In genomic region chr19:927044-927706, GRCh38 we compare ENCODE assay signal across 8 cellular contexts. TPM values are rescaled to one million over a fixed set of nuclear protein-coding genes. Genes with fewer than 3 reads are reported as not detected.
DNase-seq lines count a peak whose midpoint lies in the region; ATAC-seq, FAIRE-seq and TF ChIP-seq lines count a peak whose summit lies in the region.
"Had no signal": no experiment of that assay in that cellular context is flagged by ENCODE, and none has a peak within 500 bp of the region (broad histone marks: within the 10 kb centered on the region; RNA-seq: fewer than 3 reads in every experiment).

No MANE protein-coding gene starts in this region.

- 0% methylated on average over 1 to 2 of the region's 28 CpGs for WGBS in esophagus squamous epithelium, 2 donors

- peaks cover 20% of the 10 kb centered on the region for H3K79me2 ChIP-seq in osteoblast (ENCODE audit: insufficient read depth, low read length)

- no peak for TF ChIP-seq POLR2A in esophagus squamous epithelium (IDR thresholded peaks at IDR 0.05)

- H3K4me3 ChIP-seq in Panc1 (ENCODE audit: low read depth in 2 of 2, low read length in 2 of 2): peak overlapping the region; percentile 71 to 76
- peak overlapping the region; percentile 70 to 97 (median 90) for H3K4me3 ChIP-seq in esophagus squamous epithelium
- H3K4me3 ChIP-seq in osteoblast (ENCODE audit: insufficient read depth, low read length): peak overlapping the region; percentile 87

- intact Hi-C loops in Panc1 (cut with micrococcal nuclease; ENCODE audit: unreplicated experiment): no loop called here
- intact Hi-C loops in esophagus squamous epithelium (cut with DNase I): no loop called here

- FAIRE-seq in GM18507 (lab: Jason Lieb, UNC): peak; percentile 35

- no peaks in the 10 kb centered on the region for H3K27me3 ChIP-seq in Panc1 (ENCODE audit: control insufficient read depth, insufficient read depth, low read length)
- H3K27me3 ChIP-seq in esophagus squamous epithelium: no peaks in the 10 kb centered on the region
- no peaks in the 10 kb centered on the region for H3K27me3 ChIP-seq in osteoblast (ENCODE audit: insufficient read depth, low read length)

- ATAC-seq in Panc1 (no peak), HG03439 (IDR thresholded peaks at IDR 0.05; ENCODE audit: unreplicated experiment) (no peak)

- peak overlapping the region; percentile 76 for H3K4me2 ChIP-seq in osteoblast (ENCODE audit: insufficient read depth, low read length)

- H3K9me3 ChIP-seq in Panc1 (ENCODE audit: control insufficient read depth, insufficient read depth, low read depth, low read length): no peaks in the 10 kb centered on the region
- no peaks in the 10 kb centered on the region for H3K9me3 ChIP-seq in esophagus squamous epithelium
- H3K9me3 ChIP-seq in osteoblast (ENCODE audit: low read depth, low read length): no peaks in the 10 kb centered on the region

- H4K20me1 ChIP-seq in osteoblast (ENCODE audit: insufficient read depth, low read length): peaks cover 3% of the 10 kb centered on the region

- no TSS peak for BruUV-seq in Panc1 (replicated peaks; lab: Mats Ljungman, UMichigan)

- H3K36me3 ChIP-seq in Panc1 (ENCODE audit: control insufficient read depth, insufficient read depth, low read length) (peaks cover 8% of the 10 kb centered on the region; the same call in 1 of the 2 replicates), esophagus squamous epithelium (peaks cover 0 to 17% (median 0%) of the 10 kb centered on the region in 3 donors), osteoblast (ENCODE audit: insufficient read depth, low read length) (no peaks in the 10 kb centered on the region)

- DNase-seq in GM18507 (ENCODE audit: extremely low spot score, insufficient read length, low read depth) (no peak), Panc1 (ENCODE audit: low read depth, low spot score) (no peak), esophagus squamous epithelium (lab: John Stamatoyannopoulos, UW) (no peak), osteoblast (ENCODE audit: insufficient read length, low spot score, missing footprints) (peak; percentile 96), KBM-7 (no peak), NCI-H2196 (lab: John Stamatoyannopoulos, UW; ENCODE audit: unreplicated experiment) (no peak)

- in situ Hi-C loops in Panc1 (cut with HindIII; ENCODE audit: low pct_unique_long_range_greater_than_20kb, low sequenced_read_pairs): no loop called here
- in situ Hi-C loops in KBM-7 (cut with MboI; ENCODE audit: low pct_unique_long_range_greater_than_20kb, low sequenced_read_pairs): no loop called here

- POLR2A ChIA-PET in Panc1 (lab: Charles Lee): no interaction called here

- CTCF ChIA-PET in Panc1 (lab: Charles Lee): interaction anchor here (0.6 kb wide), 1 partner anchor 161 kb away, joined by 4 read pairs; no protein-coding TSS in a partner anchor

- no peaks in the 10 kb centered on the region; the same call in 1 of the 2 replicates for H3K4me1 ChIP-seq in Panc1 (ENCODE audit: control insufficient read depth, insufficient read depth, low read length)
- H3K4me1 ChIP-seq in esophagus squamous epithelium: peaks cover 20 to 53% (median 23%) of the 10 kb centered on the region in 3 donors
- peaks cover 7% of the 10 kb centered on the region for H3K4me1 ChIP-seq in osteoblast (ENCODE audit: insufficient read depth, low read length)

- no peak overlapping the region for H2AFZ ChIP-seq in osteoblast (ENCODE audit: low read length)

- TF ChIP-seq CTCF in Panc1 (IDR thresholded peaks at IDR 0.05) (no peak), esophagus squamous epithelium (IDR thresholded peaks at IDR 0.05) (no peak), osteoblast (IDR thresholded peaks at IDR 0.05; ENCODE audit: extremely low read depth, low read depth, low read length) (no peak)

- no peak overlapping the region for H3K27ac ChIP-seq in Panc1 (ENCODE audit: low read length)
- H3K27ac ChIP-seq in esophagus squamous epithelium: peak overlapping the region; percentile 90 to 96 (median 91)
- no peak overlapping the region for H3K27ac ChIP-seq in osteoblast (ENCODE audit: low read depth, low read length)

RNA-seq across cellular contexts. Expression of gene ARID3A, which starts 1.3 kb away (rescaled TPM):
- total RNA-seq in Panc1 (2021; ENCODE audit: unreplicated experiment): 28.9 TPM
- 27.8 TPM for polyA plus RNA-seq in Panc1 (2012; ENCODE audit: insufficient read length)
- total RNA-seq in esophagus squamous epithelium: 1 to 10 TPM; 3.0 to 6.6 (median 4.7) TPM
- 19.4 and 21.7 TPM in 2 replicates for total RNA-seq in osteoblast

RNA-seq across cellular contexts. Expression of gene KISS1R, which starts 10.0 kb away (rescaled TPM):
- total RNA-seq in Panc1 (2021; ENCODE audit: unreplicated experiment): 0.92 TPM
- 6.5 TPM for polyA plus RNA-seq in Panc1 (2012; ENCODE audit: insufficient read length)
- under 1 TPM in 1 of 4 donors, not detected in 3; 0.45 TPM for total RNA-seq in esophagus squamous epithelium
- not detected in 2 replicates for total RNA-seq in osteoblast

RNA-seq across cellular contexts. Expression of gene R3HDM4, which starts 14.2 kb away (rescaled TPM):
- 43.5 TPM for total RNA-seq in Panc1 (2021; ENCODE audit: unreplicated experiment)
- 39.7 TPM for polyA plus RNA-seq in Panc1 (2012; ENCODE audit: insufficient read length)
- total RNA-seq in esophagus squamous epithelium: 10 to 100 TPM; 42.9 to 83.7 (median 62.4) TPM
- total RNA-seq in osteoblast: 31.1 and 32.7 TPM in 2 replicates

RNA-seq across cellular contexts. Expression of gene RNU6-9, which starts 33.9 kb away (rescaled TPM):
- total RNA-seq in Panc1 (2021; ENCODE audit: unreplicated experiment) (not detected), esophagus squamous epithelium (not detected), osteoblast (not detected in 2 replicates)
- polyA plus RNA-seq in Panc1 (2012; ENCODE audit: insufficient read length): not detected
- total RNA-seq: activated CD8-positive, alpha-beta memory T cell treated with anti-CD3 and anti-CD28 coated beads for 36 hours had no signal

RNA-seq across cellular contexts. Expression of gene MED16, which starts 34.2 kb away (rescaled TPM):
- total RNA-seq in Panc1 (2021; ENCODE audit: unreplicated experiment) (39.5 TPM), esophagus squamous epithelium (10 to 100 TPM; 23.7 to 64.9 (median 32.5) TPM), osteoblast (20.6 and 25.0 TPM in 2 replicates)
- 58.1 TPM for polyA plus RNA-seq in Panc1 (2012; ENCODE audit: insufficient read length)

Comparison
In these comparisons a context has a peak if more than half of its experiments do, and no peak if none do; other contexts are left out.
1. H3K27ac ChIP-seq: peak in esophagus squamous epithelium (4 of 4); none in Panc1 (single experiment) and osteoblast (single experiment).
2. Peak in every context shown above with its lines, with median percentiles within 50 percentile points of each other: H3K4me3 ChIP-seq.